ENCODE assay signal across 28 cellular contexts in genomic region chr18:29849145-29849544, GRCh38.
DNase-seq lines count a peak whose midpoint lies in the region; ATAC-seq and TF ChIP-seq lines count a peak whose summit lies in the region.
"Had no signal": no experiment of that assay in that cellular context is flagged by ENCODE, and none has a peak within 500 bp of the region (broad histone marks: within the 10 kb centered on the region; RNA-seq: fewer than 3 reads in every experiment).

No MANE protein-coding gene starts in this region.

- WGBS in GM23248 (ENCODE audit: low coverage in 1 of 2, low lambda C conversion rate in 2 of 2, missing lambda C conversion rate in 2 of 2), 2 experiments, result 50 to 73% methylated on average over 1 of the region's 1 CpG

- no peak overlapping the region for H3K27ac ChIP-seq in GM23248
- H3K27ac ChIP-seq: adrenal gland, right lobe of liver, SK-N-MC, stomach had no signal

- H3K4me1 ChIP-seq in GM23248 (ENCODE audit: insufficient read depth), result no peaks in the 10 kb centered on the region
- H3K4me1 ChIP-seq: adrenal gland, HAP-1, right lobe of liver, stomach had no signal

- H4K20me1 ChIP-seq in GM23248 (ENCODE audit: insufficient read depth), result no peaks in the 10 kb centered on the region

- H3K36me3 Mint-ChIP-seq in stimulated activated memory B cell treated with anti-CD40 and anti-IgM and Interleukin-4, amounts not matched to agents 10 μg/mL and 1 μg/mL and 100 μg/mL, for 72 hours, result no peaks in the 10 kb centered on the region
- H3K36me3 Mint-ChIP-seq: activated CD4-positive, alpha-beta memory T cell treated with anti-CD3 and anti-CD28 coated beads for 36 hours; CD8-positive, alpha-beta memory T cell; naive thymus-derived CD8-positive, alpha-beta T cell had no signal

- no peak overlapping the region for H3K4me3 ChIP-seq in GM23248
- no peak overlapping the region for H3K4me3 ChIP-seq in fibroblast of mammary gland (ENCODE audit: control insufficient read depth, low read depth, low read length)
- H3K4me3 ChIP-seq: adrenal gland, HAP-1, right lobe of liver, SK-N-MC, stomach had no signal

- H3K79me2 ChIP-seq in GM23248 (ENCODE audit: insufficient read depth), result no peaks in the 10 kb centered on the region

- in situ Hi-C loops in GM23248 (cut with MboI), result no loop called here

- H3K9me2 ChIP-seq in GM23248 (ENCODE audit: insufficient read depth), result no peaks in the 10 kb centered on the region

- H3K27me3 ChIP-seq in GM23248 (replicated peaks; ENCODE audit: insufficient read depth), result no peaks in the 10 kb centered on the region
- H3K27me3 ChIP-seq: adrenal gland, right lobe of liver, stomach had no signal

- no peak overlapping the region for H3K27ac Mint-ChIP-seq in stimulated activated memory B cell treated with anti-CD40 and anti-IgM and Interleukin-4, amounts not matched to agents 10 μg/mL and 1 μg/mL and 100 μg/mL, for 72 hours
- H3K27ac Mint-ChIP-seq: activated CD4-positive, alpha-beta memory T cell treated with anti-CD3 and anti-CD28 coated beads for 36 hours; activated naive CD4-positive, alpha-beta T cell treated with anti-CD3 and anti-CD28 coated beads for 36 hours; CD8-positive, alpha-beta memory T cell; naive thymus-derived CD8-positive, alpha-beta T cell; progenitor cell of endocrine pancreas had no signal

- no peak overlapping the region for H3K4me3 Mint-ChIP-seq in stimulated activated memory B cell treated with anti-CD40 and anti-IgM and Interleukin-4, amounts not matched to agents 10 μg/mL and 1 μg/mL and 100 μg/mL, for 72 hours
- H3K4me3 Mint-ChIP-seq: activated CD4-positive, alpha-beta memory T cell treated with anti-CD3 and anti-CD28 coated beads for 36 hours; activated naive CD4-positive, alpha-beta T cell treated with anti-CD3 and anti-CD28 coated beads for 36 hours; CD8-positive, alpha-beta memory T cell; naive thymus-derived CD8-positive, alpha-beta T cell had no signal

- H3K9me3 ChIP-seq in GM23248 (ENCODE audit: low read depth), result no peaks in the 10 kb centered on the region
- H3K9me3 ChIP-seq: adrenal gland, HAP-1, right lobe of liver had no signal

- H3K4me1 Mint-ChIP-seq in stimulated activated memory B cell treated with anti-CD40 and anti-IgM and Interleukin-4, amounts not matched to agents 10 μg/mL and 1 μg/mL and 100 μg/mL, for 72 hours, result no peaks in the 10 kb centered on the region
- H3K4me1 Mint-ChIP-seq: CD8-positive, alpha-beta memory T cell; naive thymus-derived CD8-positive, alpha-beta T cell had no signal

- no peaks in the 10 kb centered on the region for H3K9me3 Mint-ChIP-seq in stimulated activated memory B cell treated with anti-CD40 and anti-IgM and Interleukin-4, amounts not matched to agents 10 μg/mL and 1 μg/mL and 100 μg/mL, for 72 hours

- no peak overlapping the region for H3K4me2 ChIP-seq in GM23248 (ENCODE audit: unreplicated experiment)

- H3F3A ChIP-seq in GM23248 (ENCODE audit: insufficient read depth), result no peaks in the 10 kb centered on the region

- no peak overlapping the region for H3K9ac ChIP-seq in GM23248

- no peak for TF ChIP-seq CTCF in fibroblast of mammary gland (conservative IDR thresholded peaks at IDR 0.05; ENCODE audit: control insufficient read depth, insufficient read depth, low read depth, low read length)

- no peak overlapping the region for H2AFZ ChIP-seq in GM23248

- H3K27me3 Mint-ChIP-seq in stimulated activated memory B cell treated with anti-CD40 and anti-IgM and Interleukin-4, amounts not matched to agents 10 μg/mL and 1 μg/mL and 100 μg/mL, for 72 hours, result no peaks in the 10 kb centered on the region
- H3K27me3 Mint-ChIP-seq: activated CD4-positive, alpha-beta memory T cell treated with anti-CD3 and anti-CD28 coated beads for 36 hours; CD8-positive, alpha-beta memory T cell; naive thymus-derived CD8-positive, alpha-beta T cell; progenitor cell of endocrine pancreas had no signal

- DNase-seq in GM23248, result peak; percentile 33
- DNase-seq in T1000 (lab: John Stamatoyannopoulos, UW), result peak; percentile 35
- DNase-seq in fibroblast of mammary gland (ENCODE audit: low read depth), result peak; percentile 15
- no peak for DNase-seq in activated naive CD4-positive, alpha-beta T cell treated with Interleukin-2 at 50 U/mL for 16 hours
- DNase-seq: ACHN; activated CD4-positive, alpha-beta memory T cell treated with anti-CD3 and anti-CD28 coated beads for 36 hours; activated CD4-positive, CD25-positive, alpha-beta regulatory T cell treated with anti-CD3 and anti-CD28 coated beads, Interleukin-2, amount 50 U/mL, for 72 hours; activated naive CD4-positive, alpha-beta T cell treated with anti-CD3 and anti-CD28 coated beads for 36 hours; adrenal gland; CD8-positive, alpha-beta memory T cell; DMS 273 treated with DMSO at 0.1 percent for 48 hours; Kasumi-1; naive thymus-derived CD8-positive, alpha-beta T cell; NCI-H1048; NCI-H187 treated with DMSO at 0.1 percent for 48 hours; NCI-H2171 treated with DMSO at 0.1 percent for 48 hours; NCI-H524; nucleus accumbens; right lobe of liver; stimulated activated CD4-positive, alpha-beta T cell treated with anti-CD3 and anti-CD28 coated beads, Interleukin-12 subunit alpha, Interleukin-12 subunit beta, amount 100 ng/mL, for 4 hours; stimulated activated CD4-positive, alpha-beta T cell treated with anti-CD3 and anti-CD28 coated beads, Interleukin-2, amount 100 ng/mL, for 48 hours; stomach had no signal

- H3K36me3 ChIP-seq in GM23248 (ENCODE audit: low read depth), result no peaks in the 10 kb centered on the region
- H3K36me3 ChIP-seq: adrenal gland, HAP-1, right lobe of liver, stomach had no signal

- peak; percentile 43 for ATAC-seq in stimulated activated memory B cell treated with anti-CD40 and anti-IgM and Interleukin-4, amounts not matched to agents 10 μg/mL and 1 μg/mL and 100 μg/mL, for 72 hours
- no peak for ATAC-seq in GM18909 (IDR thresholded peaks at IDR 0.05; ENCODE audit: poor library complexity, unreplicated experiment)
- ATAC-seq in HG03175 (IDR thresholded peaks at IDR 0.05; ENCODE audit: unreplicated experiment), result no peak
- ATAC-seq: naive thymus-derived CD8-positive, alpha-beta T cell; right lobe of liver had no signal
